ENCODE assay signal across 33 cellular contexts in genomic region chr2:218621007-218621406, GRCh38. TPM values are rescaled to one million over a fixed set of nuclear protein-coding genes. Genes with fewer than 3 reads are reported as not detected.
DNase-seq lines count a peak whose midpoint lies in the region; ATAC-seq and TF ChIP-seq lines count a peak whose summit lies in the region.
"Had no signal": no experiment of that assay in that cellular context is flagged by ENCODE, and none has a peak within 500 bp of the region (broad histone marks: within the 10 kb centered on the region; RNA-seq: fewer than 3 reads in every experiment).

No MANE protein-coding gene starts in this region.

- no peak for TF ChIP-seq POLR2A in gastrocnemius medialis (IDR thresholded peaks at IDR 0.05)
- TF ChIP-seq POLR2A in body of pancreas (IDR thresholded peaks at IDR 0.05): no peak

- 32 to 54% (median 42%) methylated on average over 7 of the region's 7 CpGs for WGBS in psoas muscle, 3 donors
- 67 to 77% methylated on average over 7 of the region's 7 CpGs for WGBS in body of pancreas, 2 donors

- in situ Hi-C loops in gastrocnemius medialis (cut with MboI; ENCODE audit: low sequenced_read_pairs in 4 of 4): no loop called here

- DNase-seq in psoas muscle: no peak
- DNase-seq in gastrocnemius medialis: peak; percentile 22 to 71
- DNase-seq in glutamatergic neuron: no peak
- DNase-seq in upper lobe of right lung: no peak
- DNase-seq in body of pancreas: no peak
- DNase-seq: 8988T; ACHN; AML-193; BE2C; C1 segment of cervical spinal cord; Caco-2; Calu3; CD4-positive, alpha-beta memory T cell; CD4-positive, alpha-beta T cell; CD4-positive, CD25-positive, alpha-beta regulatory T cell; CD8-positive, alpha-beta memory T cell; CD8-positive, alpha-beta T cell; COR-L47; DMS 273 treated with DMSO at 0.1 percent for 48 hours; DMS153; DMS53; DMS79; DMS79 treated with DMSO at 0.1 percent for 48 hours; DND-41; EL had no signal

- H3K36me3 Mint-ChIP-seq in glutamatergic neuron (ENCODE audit: unreplicated experiment): no peaks in the 10 kb centered on the region
- H3K36me3 Mint-ChIP-seq: CD14-positive monocyte; CD4-positive, alpha-beta memory T cell; CD8-positive, alpha-beta memory T cell; CD8-positive, alpha-beta T cell had no signal

- no peaks in the 10 kb centered on the region for H3K36me3 ChIP-seq in HEK293 (ENCODE audit: control insufficient read depth in 2 of 2, insufficient read depth in 1 of 2, low read length in 2 of 2)
- peaks cover 2 to 85% of the 10 kb centered on the region in 2 donors for H3K36me3 ChIP-seq in psoas muscle (ENCODE audit: insufficient read depth in 1 of 2, low read depth in 1 of 2)
- H3K36me3 ChIP-seq in gastrocnemius medialis: peaks cover 0 to 58% of the 10 kb centered on the region in 2 donors
- H3K36me3 ChIP-seq in upper lobe of right lung: no peaks in the 10 kb centered on the region
- H3K36me3 ChIP-seq in body of pancreas (replicated peaks in 1 of 2; ENCODE audit: insufficient read depth in 1 of 2, low read depth in 2 of 2): no peaks in the 10 kb centered on the region
- H3K36me3 ChIP-seq: BLaER1 had no signal

- TF ChIP-seq CTCF in HEK293 (tag by site-specific recombination; IDR thresholded peaks at IDR 0.05) (no peak), psoas muscle (IDR thresholded peaks at IDR 0.05) (no peak), gastrocnemius medialis (IDR thresholded peaks at IDR 0.05 in 4 of 5, conservative IDR thresholded peaks at IDR 0.05 in 1 of 5) (no peak), glutamatergic neuron (IDR thresholded peaks at IDR 0.05; ENCODE audit: partially characterized antibody, unreplicated experiment) (no peak), upper lobe of right lung (IDR thresholded peaks at IDR 0.05) (no peak), body of pancreas (IDR thresholded peaks at IDR 0.05) (no peak)

- no peaks in the 10 kb centered on the region for H3K9me3 ChIP-seq in HEK293 (ENCODE audit: control insufficient read depth, insufficient read depth, low read depth, low read length)
- no peaks in the 10 kb centered on the region for H3K9me3 ChIP-seq in psoas muscle
- no peaks in the 10 kb centered on the region for H3K9me3 ChIP-seq in gastrocnemius medialis
- H3K9me3 ChIP-seq in upper lobe of right lung: no peaks in the 10 kb centered on the region
- no peaks in the 10 kb centered on the region for H3K9me3 ChIP-seq in body of pancreas
- H3K9me3 ChIP-seq: A549; BE2C; BLaER1; BLaER1 treated with 17β-estradiol and CSF1 and Interleukin-3, amounts not matched to agents 10 nM and 100 nM; Caco-2 had no signal

- H3K27ac Mint-ChIP-seq in glutamatergic neuron (ENCODE audit: unreplicated experiment): no peak overlapping the region
- H3K27ac Mint-ChIP-seq: B cell; CD14-positive monocyte; CD4-positive, alpha-beta memory T cell; CD4-positive, alpha-beta T cell; CD4-positive, CD25-positive, alpha-beta regulatory T cell; CD8-positive, alpha-beta T cell had no signal

- H3K4me1 Mint-ChIP-seq in glutamatergic neuron (ENCODE audit: low read depth, unreplicated experiment): no peaks in the 10 kb centered on the region
- H3K4me1 Mint-ChIP-seq: CD4-positive, alpha-beta memory T cell; CD4-positive, CD25-positive, alpha-beta regulatory T cell; CD8-positive, alpha-beta memory T cell had no signal

- no peak overlapping the region for H3K4me3 Mint-ChIP-seq in glutamatergic neuron (ENCODE audit: unreplicated experiment)
- H3K4me3 Mint-ChIP-seq: B cell; CD14-positive monocyte; CD4-positive, alpha-beta memory T cell; CD4-positive, alpha-beta T cell; CD4-positive, CD25-positive, alpha-beta regulatory T cell; CD8-positive, alpha-beta memory T cell; CD8-positive, alpha-beta T cell had no signal

- ATAC-seq in psoas muscle: peak in 1 of 4 donors; percentile 45
- ATAC-seq in gastrocnemius medialis: peak; percentile 65 to 67
- no peak for ATAC-seq in upper lobe of right lung
- ATAC-seq in body of pancreas: no peak
- ATAC-seq: A549; CD8-positive, alpha-beta T cell had no signal

- H3K27me3 Mint-ChIP-seq in glutamatergic neuron (ENCODE audit: unreplicated experiment): no peaks in the 10 kb centered on the region
- H3K27me3 Mint-ChIP-seq: B cell; CD4-positive, alpha-beta memory T cell; CD4-positive, alpha-beta T cell had no signal

- CTCF ChIA-PET in HEK293 (lab: Yijun Ruan, JAX): no interaction called here

- H3K27me3 ChIP-seq in psoas muscle (ENCODE audit: insufficient read depth in 3 of 3, low read length in 2 of 3) (no peaks in the 10 kb centered on the region), gastrocnemius medialis (no peaks in the 10 kb centered on the region), upper lobe of right lung (no peaks in the 10 kb centered on the region), body of pancreas (no peaks in the 10 kb centered on the region)
- H3K27me3 ChIP-seq: BE2C; BLaER1; BLaER1 treated with 17β-estradiol and CSF1 and Interleukin-3, amounts not matched to agents 10 nM and 100 nM had no signal

- H3K27ac ChIP-seq in HEK293 (ENCODE audit: extremely low read depth, low read depth, low read length) (no peak overlapping the region), psoas muscle (peak overlapping the region; percentile 30), gastrocnemius medialis (peak overlapping the region; percentile 49 to 72 (median 60)), upper lobe of right lung (no peak overlapping the region), body of pancreas (no peak overlapping the region)
- H3K27ac ChIP-seq: 22Rv1; A549; BLaER1; BLaER1 treated with 17β-estradiol and CSF1 and Interleukin-3, amounts not matched to agents 10 nM and 100 nM; C4-2B had no signal

- H3K4me3 ChIP-seq in HEK293 (ENCODE audit: low read depth, low read length) (no peak overlapping the region), psoas muscle (no peak overlapping the region), gastrocnemius medialis (no peak overlapping the region), upper lobe of right lung (no peak overlapping the region), body of pancreas (no peak overlapping the region)
- H3K4me3 ChIP-seq: A549; BLaER1; BLaER1 treated with 17β-estradiol and CSF1 and Interleukin-3, amounts not matched to agents 10 nM and 100 nM had no signal

- H3K9me3 Mint-ChIP-seq in glutamatergic neuron (ENCODE audit: unreplicated experiment): no peaks in the 10 kb centered on the region
- H3K9me3 Mint-ChIP-seq: CD4-positive, alpha-beta T cell; CD4-positive, CD25-positive, alpha-beta regulatory T cell; CD8-positive, alpha-beta memory T cell; CD8-positive, alpha-beta T cell had no signal

- POLR2A ChIA-PET in HEK293 (lab: Yijun Ruan, JAX): no interaction called here

- no peaks in the 10 kb centered on the region for H3K4me1 ChIP-seq in HEK293 (ENCODE audit: control insufficient read depth, insufficient read depth, low read length)
- peaks cover 19% of the 10 kb centered on the region for H3K4me1 ChIP-seq in psoas muscle
- peaks cover 5 to 7% of the 10 kb centered on the region in 2 donors for H3K4me1 ChIP-seq in gastrocnemius medialis
- no peaks in the 10 kb centered on the region for H3K4me1 ChIP-seq in upper lobe of right lung
- no peaks in the 10 kb centered on the region for H3K4me1 ChIP-seq in body of pancreas
- H3K4me1 ChIP-seq: A549, BE2C, Caco-2 had no signal

- intact Hi-C loops in psoas muscle (cut with DNase I) (no loop called here), gastrocnemius medialis (cut with DNase I; ENCODE audit: low total_unique reads) (no loop called here), upper lobe of right lung (cut with DNase I) (no loop called here), body of pancreas (cut with DNase I) (no loop called here)

TF ChIP-seq in HEK293, 187 proteins besides CTCF, POLR2A, EP300 and RAD21:
- TF ChIP-seq SCRT1 (tag by site-specific recombination; IDR thresholded peaks at IDR 0.05; ENCODE audit: borderline replicate concordance): 0 out of 2 replicates have a peak, but pooled peaks have one; percentile 12
- no peak for TF ChIP-seq ZNF654 (tag by site-specific recombination; IDR thresholded peaks at IDR 0.05; ENCODE audit: low read depth)

RNA-seq across cellular contexts. Expression of gene PLCD4, which starts 13.3 kb away (rescaled TPM):
- 10 to 100 TPM; 20.3 to 85.2 (median 43.0) TPM for total RNA-seq in psoas muscle
- 10 to 100 TPM in 2 of 3 donors, 1 to 10 TPM in 1; 1.4 to 39.7 (median 15.9) TPM for polyA plus RNA-seq in psoas muscle
- total RNA-seq in gastrocnemius medialis: 10 to 100 TPM; 21.6 to 60.9 (median 43.7) TPM
- total RNA-seq in glutamatergic neuron (ENCODE audit: unreplicated experiment): 1.9 TPM
- total RNA-seq in upper lobe of right lung: 1.0 TPM
- under 1 TPM in 1 of 2 donors, not detected in 1; 0.52 TPM for total RNA-seq in body of pancreas

RNA-seq across cellular contexts. Expression of gene ZNF142, which starts 38.4 kb away (rescaled TPM):
- total RNA-seq in psoas muscle: 10 to 100 TPM; 12.0 to 33.5 (median 30.1) TPM
- polyA plus RNA-seq in psoas muscle: 10 to 100 TPM in 1 of 3 donors, 1 to 10 TPM in 2; 1.8 to 21.9 (median 6.9) TPM
- 10 to 100 TPM; 13.2 to 46.6 (median 34.0) TPM for total RNA-seq in gastrocnemius medialis
- 46.7 TPM for total RNA-seq in glutamatergic neuron (ENCODE audit: unreplicated experiment)
- 18.3 TPM for total RNA-seq in upper lobe of right lung
- 10 to 100 TPM; 12.2 to 14.3 TPM for total RNA-seq in body of pancreas

RNA-seq across cellular contexts. Expression of gene BCS1L, which starts 38.5 kb away (rescaled TPM):
- total RNA-seq in psoas muscle (10 to 100 TPM; 24.3 to 40.5 (median 26.8) TPM), gastrocnemius medialis (10 to 100 TPM; 19.6 to 46.9 (median 22.4) TPM), glutamatergic neuron (ENCODE audit: unreplicated experiment) (59.8 TPM), upper lobe of right lung (38.5 TPM), body of pancreas (10 to 100 TPM; 34.2 to 64.3 TPM)
- polyA plus RNA-seq in psoas muscle: 10 to 100 TPM; 13.1 to 50.1 (median 31.4) TPM

RNA-seq across cellular contexts. Expression of gene RNF25, which starts 50.8 kb away (rescaled TPM):
- total RNA-seq in psoas muscle: 10 to 100 TPM; 14.5 to 30.3 (median 20.6) TPM
- polyA plus RNA-seq in psoas muscle: 10 to 100 TPM; 22.6 to 32.0 (median 26.3) TPM
- 10 to 100 TPM; 11.7 to 39.1 (median 26.1) TPM for total RNA-seq in gastrocnemius medialis
- total RNA-seq in glutamatergic neuron (ENCODE audit: unreplicated experiment): 34.6 TPM
- total RNA-seq in upper lobe of right lung: 20.2 TPM
- 10 to 100 TPM in 1 of 2 donors, 1 to 10 TPM in 1; 3.0 to 14.8 TPM for total RNA-seq in body of pancreas

RNA-seq across cellular contexts. Expression of gene STK36, which starts 50.9 kb away (rescaled TPM):
- total RNA-seq in psoas muscle: 10 to 100 TPM in 1 of 4 donors, 1 to 10 TPM in 3; 3.7 to 11.3 (median 7.4) TPM
- polyA plus RNA-seq in psoas muscle: 1 to 10 TPM; 4.6 to 8.7 (median 6.1) TPM
- total RNA-seq in gastrocnemius medialis: 10 to 100 TPM in 1 of 4 donors, 1 to 10 TPM in 3; 3.0 to 16.3 (median 7.6) TPM
- total RNA-seq in glutamatergic neuron (ENCODE audit: unreplicated experiment): 101 TPM
- total RNA-seq in upper lobe of right lung: 35.2 TPM
- 10 to 100 TPM; 35.0 to 57.4 TPM for total RNA-seq in body of pancreas

Comparison
In these comparisons a context has a peak if more than half of its experiments do, and no peak if none do; other contexts are left out.
1. H3K27ac ChIP-seq: peak in psoas muscle (single experiment) and gastrocnemius medialis (4 of 4); none in HEK293 (single experiment), upper lobe of right lung (single experiment) and body of pancreas (0 of 4).
2. ATAC-seq: peak in gastrocnemius medialis (2 of 2); none in upper lobe of right lung (single experiment) and body of pancreas (single experiment).
3. DNase-seq: peak in gastrocnemius medialis (2 of 2); none in psoas muscle (0 of 2), glutamatergic neuron (single experiment), upper lobe of right lung (single experiment) and body of pancreas (0 of 4).